Comparison of ENCODE assay signal across 8 cellular contexts in the genomic region with DNA sequence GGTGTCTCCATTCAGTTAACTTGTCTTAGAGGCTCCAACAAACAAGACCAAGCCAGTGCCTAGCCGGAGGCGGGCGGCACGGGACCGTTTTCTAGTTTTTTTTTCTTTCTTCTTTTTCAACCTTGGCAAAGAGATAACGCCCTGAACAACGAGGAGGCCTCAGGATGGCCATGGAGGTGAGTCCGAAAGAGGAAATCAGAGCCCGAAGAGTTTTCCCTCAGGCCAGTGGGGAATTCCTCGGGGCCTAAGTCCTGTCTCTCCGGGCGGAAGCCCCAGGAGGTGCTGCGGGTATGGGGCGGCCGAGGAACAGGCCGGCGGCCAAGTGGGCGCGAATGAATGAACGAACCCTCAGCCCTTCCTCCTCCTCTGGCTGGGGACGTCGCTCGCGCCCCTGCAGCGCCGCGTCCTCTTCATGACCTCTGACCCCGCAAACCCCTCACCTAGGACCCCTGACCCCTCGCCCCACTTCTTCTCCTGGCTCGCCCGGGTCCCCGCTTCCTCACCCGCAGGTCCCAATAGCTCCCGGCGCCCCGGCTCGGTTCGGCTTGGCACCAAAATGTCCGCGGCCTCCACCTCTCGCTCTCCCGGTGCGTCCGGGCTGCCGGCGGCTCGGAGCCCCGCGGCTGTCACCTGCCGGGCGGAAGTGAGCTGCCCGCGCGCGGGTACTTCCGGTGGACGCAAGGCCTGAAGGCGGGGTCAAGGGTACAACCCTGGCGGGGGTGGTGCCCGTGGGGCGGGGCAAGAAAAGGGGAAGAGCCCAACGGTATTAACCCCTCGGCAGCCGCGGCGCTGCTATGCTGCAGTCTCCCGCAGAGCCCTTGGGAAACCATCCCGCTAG. TPM values are rescaled to one million over a fixed set of nuclear protein-coding genes. Genes with fewer than 3 reads are reported as not detected.
A peak's percentile ranks its signal among the peaks of the same experiment; 100 is the strongest.
DNase-seq lines count a peak whose midpoint lies in the region; ATAC-seq and TF ChIP-seq lines count a peak whose summit lies in the region.

A gene (minus strand): TSS at position 650 of the 838 bp plus-strand sequence. CDS start 21,327 bp downstream, outside the sequence.

- H3K9ac ChIP-seq in colonic mucosa (ENCODE audit: low read depth in 2 of 2, low read length in 2 of 2) = peak within 1 kb of the TSS; percentile 76 to 90

- intact Hi-C loops in activated CD4-positive, alpha-beta T cell treated with anti-CD3 and anti-CD28 coated beads, Interleukin-2, amount 10 ng/mL, durations not matched to agents 24 days and 14 days (cut with micrococcal nuclease) = loop anchor here (1.0 kb wide), 1 partner anchor 27 kb away; no protein-coding TSS in a partner anchor
- intact Hi-C loops in colonic mucosa (cut with DNase I) = no loop called here

- H3K9me3 ChIP-seq in BE2C (no peaks in the 10 kb centered on the region), colonic mucosa (no peaks in the 10 kb centered on the region)

- H3K4me1 ChIP-seq in BE2C (peaks cover 3% of the 10 kb centered on the region; the same call in 1 of the 2 replicates), colonic mucosa (peaks cover 26% of the 10 kb centered on the region)

- H3K36me3 ChIP-seq in BE2C = no peaks in the 10 kb centered on the region; the same call in none of the 2 replicates
- no peaks in the 10 kb centered on the region for H3K36me3 ChIP-seq in colonic mucosa

- H3K27ac Mint-ChIP-seq in activated CD4-positive, alpha-beta T cell treated with anti-CD3 and anti-CD28 coated beads, Interleukin-2, amount 10 ng/mL, durations not matched to agents 24 days and 14 days = peak within 1 kb of the TSS; percentile 89

- DNase-seq in BE2C (peak; percentile 98), NCI-H526 treated with DMSO at 0.1 percent for 48 hours (lab: John Stamatoyannopoulos, UW) (peak; percentile 72), colonic mucosa (peak; percentile 98)
- DNase-seq in activated CD4-positive, alpha-beta T cell treated with anti-CD3 and anti-CD28 coated beads, Interleukin-2, amount 10 ng/mL, durations not matched to agents 24 days and 14 days = peak; percentile 99
- DNase-seq in stimulated activated CD4-positive, alpha-beta T cell treated with anti-CD3 and anti-CD28 coated beads, Interleukin-1b, Interleukin-23, amount 100 ng/mL, for 4 hours (ENCODE audit: low read depth in 2 of 2) = peak; percentile 85 to 94

- ATAC-seq in GM19324 (IDR thresholded peaks at IDR 0.05; ENCODE audit: low FRiP score, unreplicated experiment) (peak; percentile 85), HG03469 (IDR thresholded peaks at IDR 0.05; ENCODE audit: unreplicated experiment) (peak; percentile 59)

- peak within 1 kb of the TSS; percentile 79 for H3K4me3 ChIP-seq in BE2C (ENCODE audit: low read depth, low read length)
- H3K4me3 ChIP-seq in colonic mucosa = peak within 1 kb of the TSS; percentile 84

- peak within 1 kb of the TSS; percentile 74 for H3K27ac ChIP-seq in colonic mucosa
- H3K27ac ChIP-seq in layer of hippocampus (ENCODE audit: low read depth, low read length) = peak within 1 kb of the TSS; percentile 88

- H3K9me3 Mint-ChIP-seq in activated CD4-positive, alpha-beta T cell treated with anti-CD3 and anti-CD28 coated beads, Interleukin-2, amount 10 ng/mL, durations not matched to agents 24 days and 14 days = no peaks in the 10 kb centered on the region

- peaks cover 28% of the 10 kb centered on the region for H3K4me1 Mint-ChIP-seq in activated CD4-positive, alpha-beta T cell treated with anti-CD3 and anti-CD28 coated beads, Interleukin-2, amount 10 ng/mL, durations not matched to agents 24 days and 14 days

- TF ChIP-seq CTCF in BE2C (IDR thresholded peaks at IDR 0.05; ENCODE audit: low read depth, low read length) = no peak
- TF ChIP-seq CTCF in colonic mucosa (IDR thresholded peaks at IDR 0.05) = no peak

- H3K4me3 Mint-ChIP-seq in activated CD4-positive, alpha-beta T cell treated with anti-CD3 and anti-CD28 coated beads, Interleukin-2, amount 10 ng/mL, durations not matched to agents 24 days and 14 days = peak within 1 kb of the TSS; percentile 92

- H3K27me3 Mint-ChIP-seq in activated CD4-positive, alpha-beta T cell treated with anti-CD3 and anti-CD28 coated beads, Interleukin-2, amount 10 ng/mL, durations not matched to agents 24 days and 14 days = no peaks in the 10 kb centered on the region

- H3K27me3 ChIP-seq in BE2C = no peaks in the 10 kb centered on the region
- H3K27me3 ChIP-seq in colonic mucosa = no peaks in the 10 kb centered on the region
- H3K27me3 ChIP-seq in layer of hippocampus (ENCODE audit: control insufficient read depth, insufficient read depth, low read length) = no peaks in the 10 kb centered on the region

- peaks cover 13% of the 10 kb centered on the region for H3K36me3 Mint-ChIP-seq in activated CD4-positive, alpha-beta T cell treated with anti-CD3 and anti-CD28 coated beads, Interleukin-2, amount 10 ng/mL, durations not matched to agents 24 days and 14 days (ENCODE audit: low read depth)

RNA-seq across cellular contexts. Expression of the gene that starts here (rescaled TPM):
- polyA plus RNA-seq in BE2C (2012; ENCODE audit: insufficient read depth, insufficient read length, low read depth) = 77.3 TPM
- total RNA-seq in activated CD4-positive, alpha-beta T cell treated with anti-CD3 and anti-CD28 coated beads, Interleukin-2, amount 10 ng/mL, durations not matched to agents 24 days and 14 days = 79.1 and 83.7 TPM in 2 replicates
- 100 to 1,000 TPM in 1 of 2 donors, 10 to 100 TPM in 1; 90.4 to 120 TPM for total RNA-seq in colonic mucosa

Comparison
In these comparisons a context has a peak if more than half of its experiments do, and no peak if none do; other contexts are left out.
1. Peak in every context shown above with its lines: DNase-seq, ATAC-seq, H3K4me3 ChIP-seq and H3K27ac ChIP-seq.